In the genomic region with DNA sequence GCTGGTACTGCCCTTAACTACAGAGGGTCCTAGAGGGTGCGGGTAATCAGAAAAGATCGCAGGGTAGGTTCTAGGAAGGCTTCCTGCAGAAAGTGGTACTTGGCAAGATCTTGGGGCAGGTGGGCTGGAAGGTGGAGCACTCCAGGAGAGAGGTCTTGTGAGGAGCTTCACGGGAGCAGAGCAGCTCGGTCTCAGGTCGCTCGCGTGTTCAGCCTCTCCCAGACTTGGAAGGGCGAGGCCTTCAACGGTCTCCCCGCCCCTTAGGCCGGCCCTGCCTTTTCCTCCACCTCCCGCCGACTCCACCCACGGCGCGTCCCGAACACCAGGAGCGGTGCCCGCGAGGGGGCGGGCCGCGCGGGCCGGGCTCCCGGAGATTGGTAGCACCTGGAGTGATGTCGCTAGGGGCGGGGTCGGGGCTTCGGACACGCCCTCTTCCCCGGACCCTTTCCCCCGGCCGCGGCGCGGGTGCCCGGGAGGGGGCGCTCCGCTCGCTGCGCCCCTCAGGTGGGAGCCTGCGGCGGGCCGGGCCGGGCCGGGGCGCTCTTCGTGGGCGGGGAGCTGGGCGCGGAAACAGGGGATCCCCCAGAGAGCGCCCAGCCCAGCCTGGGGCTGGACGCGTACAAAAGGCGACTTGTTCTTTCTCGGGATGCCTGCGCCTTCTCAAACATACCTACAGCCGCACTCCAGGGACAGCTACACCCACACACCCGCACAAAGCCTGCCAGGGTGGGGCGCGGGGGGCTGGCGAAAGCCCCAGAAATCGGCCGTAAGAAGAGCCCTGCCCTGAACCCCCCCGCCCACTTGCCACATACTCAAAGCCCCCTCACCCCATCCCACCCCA, we compare ENCODE assay signal across 1 cellular context.
TF ChIP-seq lines count a peak whose summit lies in the region.

No MANE protein-coding gene starts in this region.

TF ChIP-seq in HepG2, 621 proteins besides CTCF, POLR2A, EP300 and RAD21 (continued from another document and continues in another):
- TF ChIP-seq, protein P1, sequence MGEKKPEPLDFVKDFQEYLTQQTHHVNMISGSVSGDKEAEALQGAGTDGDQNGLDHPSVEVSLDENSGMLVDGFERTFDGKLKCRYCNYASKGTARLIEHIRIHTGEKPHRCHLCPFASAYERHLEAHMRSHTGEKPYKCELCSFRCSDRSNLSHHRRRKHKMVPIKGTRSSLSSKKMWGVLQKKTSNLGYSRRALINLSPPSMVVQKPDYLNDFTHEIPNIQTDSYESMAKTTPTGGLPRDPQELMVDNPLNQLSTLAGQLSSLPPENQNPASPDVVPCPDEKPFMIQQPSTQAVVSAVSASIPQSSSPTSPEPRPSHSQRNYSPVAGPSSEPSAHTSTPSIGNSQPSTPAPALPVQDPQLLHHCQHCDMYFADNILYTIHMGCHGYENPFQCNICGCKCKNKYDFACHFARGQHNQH (CRISPR knock-in tag; IDR thresholded peaks at IDR 0.05): 0 out of 2 replicates have a peak, but pooled peaks have one; percentile 28
- no peak for TF ChIP-seq CBFB (CRISPR knock-in tag; IDR thresholded peaks at IDR 0.05)
- no peak for TF ChIP-seq SSRP1 (CRISPR knock-in tag; IDR thresholded peaks at IDR 0.05)
- TF ChIP-seq GZF1 (CRISPR knock-in tag; IDR thresholded peaks at IDR 0.05): no peak; the same call in 1 of the 2 replicates
- no peak for TF ChIP-seq BCL3 (CRISPR knock-in tag; IDR thresholded peaks at IDR 0.05)
- TF ChIP-seq THYN1 (CRISPR knock-in tag; IDR thresholded peaks at IDR 0.05; ENCODE audit: borderline replicate concordance, low read depth): no peak
- peak; percentile 27; the same call in 1 of the 2 replicates for TF ChIP-seq SP2 (CRISPR knock-in tag; IDR thresholded peaks at IDR 0.05)
- TF ChIP-seq SPEN (CRISPR knock-in tag; IDR thresholded peaks at IDR 0.05; ENCODE audit: low read depth): peak; percentile 44; the same call in 1 of the 2 replicates
- no peak for TF ChIP-seq PRMT3 (CRISPR knock-in tag; IDR thresholded peaks at IDR 0.05; ENCODE audit: borderline replicate concordance, low read depth)
- TF ChIP-seq ZNF639 (CRISPR knock-in tag; conservative IDR thresholded peaks at IDR 0.05): no peak
- no peak; the same call in 1 of the 2 replicates for TF ChIP-seq SAFB2 (CRISPR knock-in tag; IDR thresholded peaks at IDR 0.05; ENCODE audit: borderline replicate concordance, low read depth)
- 0 out of 2 replicates have a peak, but pooled peaks have one; percentile 52 for TF ChIP-seq ZNF510 (CRISPR knock-in tag; IDR thresholded peaks at IDR 0.05; ENCODE audit: low read depth)
- TF ChIP-seq, protein P2, sequence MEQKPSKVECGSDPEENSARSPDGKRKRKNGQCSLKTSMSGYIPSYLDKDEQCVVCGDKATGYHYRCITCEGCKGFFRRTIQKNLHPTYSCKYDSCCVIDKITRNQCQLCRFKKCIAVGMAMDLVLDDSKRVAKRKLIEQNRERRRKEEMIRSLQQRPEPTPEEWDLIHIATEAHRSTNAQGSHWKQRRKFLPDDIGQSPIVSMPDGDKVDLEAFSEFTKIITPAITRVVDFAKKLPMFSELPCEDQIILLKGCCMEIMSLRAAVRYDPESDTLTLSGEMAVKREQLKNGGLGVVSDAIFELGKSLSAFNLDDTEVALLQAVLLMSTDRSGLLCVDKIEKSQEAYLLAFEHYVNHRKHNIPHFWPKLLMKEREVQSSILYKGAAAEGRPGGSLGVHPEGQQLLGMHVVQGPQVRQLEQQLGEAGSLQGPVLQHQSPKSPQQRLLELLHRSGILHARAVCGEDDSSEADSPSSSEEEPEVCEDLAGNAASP (CRISPR knock-in tag; IDR thresholded peaks at IDR 0.05; ENCODE audit: borderline replicate concordance): no peak; the same call in 1 of the 2 replicates
- no peak for TF ChIP-seq MAZ (IDR thresholded peaks at IDR 0.05; ENCODE audit: borderline replicate concordance, low read depth, low read length)
- 0 out of 2 replicates have a peak, but pooled peaks have one; percentile 31 for TF ChIP-seq MAZ (CRISPR knock-in tag; IDR thresholded peaks at IDR 0.05; ENCODE audit: low read depth)
- TF ChIP-seq, protein P3, sequence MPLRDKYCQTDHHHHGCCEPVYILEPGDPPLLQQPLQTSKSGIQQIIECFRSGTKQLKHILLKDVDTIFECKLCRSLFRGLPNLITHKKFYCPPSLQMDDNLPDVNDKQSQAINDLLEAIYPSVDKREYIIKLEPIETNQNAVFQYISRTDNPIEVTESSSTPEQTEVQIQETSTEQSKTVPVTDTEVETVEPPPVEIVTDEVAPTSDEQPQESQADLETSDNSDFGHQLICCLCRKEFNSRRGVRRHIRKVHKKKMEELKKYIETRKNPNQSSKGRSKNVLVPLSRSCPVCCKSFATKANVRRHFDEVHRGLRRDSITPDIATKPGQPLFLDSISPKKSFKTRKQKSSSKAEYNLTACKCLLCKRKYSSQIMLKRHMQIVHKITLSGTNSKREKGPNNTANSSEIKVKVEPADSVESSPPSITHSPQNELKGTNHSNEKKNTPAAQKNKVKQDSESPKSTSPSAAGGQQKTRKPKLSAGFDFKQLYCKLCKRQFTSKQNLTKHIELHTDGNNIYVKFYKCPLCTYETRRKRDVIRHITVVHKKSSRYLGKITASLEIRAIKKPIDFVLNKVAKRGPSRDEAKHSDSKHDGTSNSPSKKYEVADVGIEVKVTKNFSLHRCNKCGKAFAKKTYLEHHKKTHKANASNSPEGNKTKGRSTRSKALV (CRISPR knock-in tag; IDR thresholded peaks at IDR 0.05): no peak
- no peak; the same call in 1 of the 2 replicates for TF ChIP-seq HNF4G (IDR thresholded peaks at IDR 0.05; ENCODE audit: borderline replicate concordance, low read depth, low read length)
- TF ChIP-seq HNF4G (CRISPR knock-in tag; IDR thresholded peaks at IDR 0.05; ENCODE audit: borderline replicate concordance, low read depth): no peak
- no peak for TF ChIP-seq NR2C2 (CRISPR knock-in tag; IDR thresholded peaks at IDR 0.05; ENCODE audit: borderline replicate concordance)
- TF ChIP-seq TOPORS (CRISPR knock-in tag; IDR thresholded peaks at IDR 0.05): no peak
- no peak for TF ChIP-seq GTF3A (CRISPR knock-in tag; conservative IDR thresholded peaks at IDR 0.05)
- no peak for TF ChIP-seq HOXA7 (CRISPR knock-in tag; IDR thresholded peaks at IDR 0.05)
- peak; percentile 69; the same call in 1 of the 2 replicates for TF ChIP-seq KAT7 (CRISPR knock-in tag; IDR thresholded peaks at IDR 0.05; ENCODE audit: borderline replicate concordance)
- no peak for TF ChIP-seq FOXK2 (IDR thresholded peaks at IDR 0.05)
- TF ChIP-seq TBP (CRISPR knock-in tag; IDR thresholded peaks at IDR 0.05): no peak
- no peak for TF ChIP-seq ZNF558 (CRISPR knock-in tag; IDR thresholded peaks at IDR 0.05; ENCODE audit: borderline replicate concordance)
- no peak for TF ChIP-seq HES4 (CRISPR knock-in tag; IDR thresholded peaks at IDR 0.05; ENCODE audit: borderline replicate concordance)
- no peak for TF ChIP-seq ZNF292 (CRISPR knock-in tag; IDR thresholded peaks at IDR 0.05; ENCODE audit: borderline replicate concordance, low read depth)
- TF ChIP-seq, protein P4, sequence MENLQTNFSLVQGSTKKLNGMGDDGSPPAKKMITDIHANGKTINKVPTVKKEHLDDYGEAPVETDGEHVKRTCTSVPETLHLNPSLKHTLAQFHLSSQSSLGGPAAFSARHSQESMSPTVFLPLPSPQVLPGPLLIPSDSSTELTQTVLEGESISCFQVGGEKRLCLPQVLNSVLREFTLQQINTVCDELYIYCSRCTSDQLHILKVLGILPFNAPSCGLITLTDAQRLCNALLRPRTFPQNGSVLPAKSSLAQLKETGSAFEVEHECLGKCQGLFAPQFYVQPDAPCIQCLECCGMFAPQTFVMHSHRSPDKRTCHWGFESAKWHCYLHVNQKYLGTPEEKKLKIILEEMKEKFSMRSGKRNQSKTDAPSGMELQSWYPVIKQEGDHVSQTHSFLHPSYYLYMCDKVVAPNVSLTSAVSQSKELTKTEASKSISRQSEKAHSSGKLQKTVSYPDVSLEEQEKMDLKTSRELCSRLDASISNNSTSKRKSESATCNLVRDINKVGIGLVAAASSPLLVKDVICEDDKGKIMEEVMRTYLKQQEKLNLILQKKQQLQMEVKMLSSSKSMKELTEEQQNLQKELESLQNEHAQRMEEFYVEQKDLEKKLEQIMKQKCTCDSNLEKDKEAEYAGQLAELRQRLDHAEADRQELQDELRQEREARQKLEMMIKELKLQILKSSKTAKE (CRISPR knock-in tag; IDR thresholded peaks at IDR 0.05; ENCODE audit: borderline replicate concordance): no peak
- 0 out of 2 replicates have a peak, but pooled peaks have one; percentile 26 for TF ChIP-seq FOXK1 (CRISPR knock-in tag; IDR thresholded peaks at IDR 0.05; ENCODE audit: borderline replicate concordance, low read depth)
- no peak for TF ChIP-seq ZBTB37 (CRISPR knock-in tag; IDR thresholded peaks at IDR 0.05)
- no peak for TF ChIP-seq STAT6 (CRISPR knock-in tag; IDR thresholded peaks at IDR 0.05; ENCODE audit: borderline replicate concordance)
- no peak for TF ChIP-seq MED8 (CRISPR knock-in tag; IDR thresholded peaks at IDR 0.05; ENCODE audit: insufficient replicate concordance)
- TF ChIP-seq ZGPAT (CRISPR knock-in tag; IDR thresholded peaks at IDR 0.05): peak; percentile 57; the same call in 1 of the 2 replicates
- TF ChIP-seq CHD4 (IDR thresholded peaks at IDR 0.05; ENCODE audit: borderline replicate concordance, low read length): no peak
- TF ChIP-seq CEBPG (CRISPR knock-in tag; IDR thresholded peaks at IDR 0.05): no peak
- no peak for TF ChIP-seq ETS1 (CRISPR knock-in tag; IDR thresholded peaks at IDR 0.05)
- peak; percentile 71 for TF ChIP-seq HNRNPLL (IDR thresholded peaks at IDR 0.05; ENCODE audit: low read depth, low read length, poor library complexity, severe bottlenecking)
- no peak for TF ChIP-seq ZSCAN29 (CRISPR knock-in tag; conservative IDR thresholded peaks at IDR 0.05)
